ENCODE assay signal across 1 cellular context in the genomic region with DNA sequence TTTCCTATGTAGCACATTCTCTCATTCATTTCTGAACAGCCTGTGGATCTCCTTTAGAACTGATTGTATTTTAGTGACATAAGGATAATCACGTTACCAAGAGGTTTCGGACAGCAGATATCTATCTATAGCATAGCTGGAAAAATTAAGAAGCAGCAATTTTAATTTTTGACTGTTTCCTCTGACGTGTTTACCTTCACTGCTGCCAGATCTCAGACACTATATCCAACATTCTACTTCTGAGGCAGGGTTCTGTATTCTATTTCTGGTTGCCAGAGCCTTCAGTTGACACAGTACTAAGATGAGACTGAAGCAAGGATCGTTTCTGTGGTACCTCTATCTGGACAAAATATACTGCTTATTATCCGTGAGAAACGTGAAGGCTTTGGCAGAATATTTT.
TF ChIP-seq lines count a peak whose summit lies in the region.

A gene (plus strand): TSS at position 301 of the 400 bp plus-strand sequence. CDS start 1 bp downstream, at position 302.

TF ChIP-seq in K562, 482 proteins besides CTCF, POLR2A, EP300 and RAD21:
- TF ChIP-seq NFE2 (IDR thresholded peaks at IDR 0.05; ENCODE audit: low read depth) (no peak), ZNF445 (CRISPR knock-in tag; IDR thresholded peaks at IDR 0.05; ENCODE audit: low read depth) (no peak), ZFX (CRISPR knock-in tag; IDR thresholded peaks at IDR 0.05) (no peak), SRSF1 (IDR thresholded peaks at IDR 0.05; ENCODE audit: low read depth, low read length) (no peak), ZNF57 (CRISPR knock-in tag; IDR thresholded peaks at IDR 0.05) (no peak), ZNF436 (CRISPR knock-in tag; IDR thresholded peaks at IDR 0.05) (no peak), ZNF175 (CRISPR knock-in tag; IDR thresholded peaks at IDR 0.05; ENCODE audit: low read depth) (no peak), CEBPB (tag; IDR thresholded peaks at IDR 0.05) (no peak), RUNX1 (IDR thresholded peaks at IDR 0.05; ENCODE audit: low read depth) (no peak)
- TF ChIP-seq, protein P1, sequence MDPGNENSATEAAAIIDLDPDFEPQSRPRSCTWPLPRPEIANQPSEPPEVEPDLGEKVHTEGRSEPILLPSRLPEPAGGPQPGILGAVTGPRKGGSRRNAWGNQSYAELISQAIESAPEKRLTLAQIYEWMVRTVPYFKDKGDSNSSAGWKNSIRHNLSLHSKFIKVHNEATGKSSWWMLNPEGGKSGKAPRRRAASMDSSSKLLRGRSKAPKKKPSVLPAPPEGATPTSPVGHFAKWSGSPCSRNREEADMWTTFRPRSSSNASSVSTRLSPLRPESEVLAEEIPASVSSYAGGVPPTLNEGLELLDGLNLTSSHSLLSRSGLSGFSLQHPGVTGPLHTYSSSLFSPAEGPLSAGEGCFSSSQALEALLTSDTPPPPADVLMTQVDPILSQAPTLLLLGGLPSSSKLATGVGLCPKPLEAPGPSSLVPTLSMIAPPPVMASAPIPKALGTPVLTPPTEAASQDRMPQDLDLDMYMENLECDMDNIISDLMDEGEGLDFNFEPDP (CRISPR knock-in tag; IDR thresholded peaks at IDR 0.05), result no peak
- TF ChIP-seq, protein P2, sequence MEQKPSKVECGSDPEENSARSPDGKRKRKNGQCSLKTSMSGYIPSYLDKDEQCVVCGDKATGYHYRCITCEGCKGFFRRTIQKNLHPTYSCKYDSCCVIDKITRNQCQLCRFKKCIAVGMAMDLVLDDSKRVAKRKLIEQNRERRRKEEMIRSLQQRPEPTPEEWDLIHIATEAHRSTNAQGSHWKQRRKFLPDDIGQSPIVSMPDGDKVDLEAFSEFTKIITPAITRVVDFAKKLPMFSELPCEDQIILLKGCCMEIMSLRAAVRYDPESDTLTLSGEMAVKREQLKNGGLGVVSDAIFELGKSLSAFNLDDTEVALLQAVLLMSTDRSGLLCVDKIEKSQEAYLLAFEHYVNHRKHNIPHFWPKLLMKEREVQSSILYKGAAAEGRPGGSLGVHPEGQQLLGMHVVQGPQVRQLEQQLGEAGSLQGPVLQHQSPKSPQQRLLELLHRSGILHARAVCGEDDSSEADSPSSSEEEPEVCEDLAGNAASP (IDR thresholded peaks at IDR 0.05), result no peak
- TF ChIP-seq, protein P3, sequence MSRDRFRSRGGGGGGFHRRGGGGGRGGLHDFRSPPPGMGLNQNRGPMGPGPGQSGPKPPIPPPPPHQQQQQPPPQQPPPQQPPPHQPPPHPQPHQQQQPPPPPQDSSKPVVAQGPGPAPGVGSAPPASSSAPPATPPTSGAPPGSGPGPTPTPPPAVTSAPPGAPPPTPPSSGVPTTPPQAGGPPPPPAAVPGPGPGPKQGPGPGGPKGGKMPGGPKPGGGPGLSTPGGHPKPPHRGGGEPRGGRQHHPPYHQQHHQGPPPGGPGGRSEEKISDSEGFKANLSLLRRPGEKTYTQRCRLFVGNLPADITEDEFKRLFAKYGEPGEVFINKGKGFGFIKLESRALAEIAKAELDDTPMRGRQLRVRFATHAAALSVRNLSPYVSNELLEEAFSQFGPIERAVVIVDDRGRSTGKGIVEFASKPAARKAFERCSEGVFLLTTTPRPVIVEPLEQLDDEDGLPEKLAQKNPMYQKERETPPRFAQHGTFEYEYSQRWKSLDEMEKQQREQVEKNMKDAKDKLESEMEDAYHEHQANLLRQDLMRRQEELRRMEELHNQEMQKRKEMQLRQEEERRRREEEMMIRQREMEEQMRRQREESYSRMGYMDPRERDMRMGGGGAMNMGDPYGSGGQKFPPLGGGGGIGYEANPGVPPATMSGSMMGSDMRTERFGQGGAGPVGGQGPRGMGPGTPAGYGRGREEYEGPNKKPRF (IDR thresholded peaks at IDR 0.05; ENCODE audit: low read depth, low read length), result no peak
